ENCODE assay signal across 8 cellular contexts in genomic region chr17:43907425-43907981, GRCh38. TPM values are rescaled to one million over a fixed set of nuclear protein-coding genes. Genes with fewer than 3 reads are reported as not detected.
DNase-seq lines count a peak whose midpoint lies in the region; ATAC-seq, FAIRE-seq and TF ChIP-seq lines count a peak whose summit lies in the region.

Gene MPP2 (minus strand): TSS chr17:43907536. CDS start chr17:43904460, 3,076 bp downstream.

- H3K27me3 Mint-ChIP-seq in natural killer cell (ENCODE audit: low read depth in 2 of 2): peaks cover 11 to 33% of the 10 kb centered on the region in 2 donors

- no peak for FAIRE-seq in A549 (lab: Jason Lieb, UNC)

- POLR2A ChIA-PET in A549 (lab: Yijun Ruan, JAX): no interaction called here

- peak within 1 kb of the TSS; percentile 23 to 74; a peak in 4 of 6 replicates for H3K27ac ChIP-seq in A549
- peak within 1 kb of the TSS; percentile 62 to 85 (median 67) for H3K27ac ChIP-seq in Peyer's patch
- H3K27ac ChIP-seq in suprapubic skin: peak within 1 kb of the TSS; percentile 64

- peaks cover 0 to 22% of the 10 kb centered on the region in 2 donors for H3K27me3 ChIP-seq in Peyer's patch
- H3K27me3 ChIP-seq in suprapubic skin: peaks cover 27% of the 10 kb centered on the region

- H3K4me1 Mint-ChIP-seq in natural killer cell: peaks cover 0 to 10% of the 10 kb centered on the region in 2 donors

- H3K4me1 ChIP-seq in A549: peaks cover 24% of the 10 kb centered on the region
- peaks cover 5 to 23% (median 18%) of the 10 kb centered on the region in 4 donors for H3K4me1 ChIP-seq in Peyer's patch
- peaks cover 29% of the 10 kb centered on the region for H3K4me1 ChIP-seq in suprapubic skin

- TF ChIP-seq RAD21 in A549 (conservative IDR thresholded peaks at IDR 0.05 in 1 of 2, IDR thresholded peaks at IDR 0.05 in 1 of 2): no peak

- peak within 1 kb of the TSS in 1 of 2 donors; percentile 86 for H3K27ac Mint-ChIP-seq in natural killer cell

- ATAC-seq in A549 (peak; percentile 49 to 77), natural killer cell (peak in 2 of 3 donors; percentile 57 to 64), HG02798 (IDR thresholded peaks at IDR 0.05; ENCODE audit: poor library complexity, unreplicated experiment) (no peak)

- TF ChIP-seq POLR2A in A549 (IDR thresholded peaks at IDR 0.05; ENCODE audit: low read length) (no peak), Peyer's patch (IDR thresholded peaks at IDR 0.05) (no peak), suprapubic skin (IDR thresholded peaks at IDR 0.05) (peak in 1 of 2 donors; percentile 22)

- H3K9me3 ChIP-seq in A549: no peaks in the 10 kb centered on the region
- no peaks in the 10 kb centered on the region for H3K9me3 ChIP-seq in Peyer's patch
- H3K9me3 ChIP-seq in suprapubic skin: no peaks in the 10 kb centered on the region

- peak within 1 kb of the TSS; percentile 99 for H3K4me2 ChIP-seq in A549

- peak within 1 kb of the TSS; percentile 78 for H3K4me3 Mint-ChIP-seq in natural killer cell

- peak; percentile 71 to 80 for DNase-seq in A549 (ENCODE audit: low read depth in 1 of 2, low spot score in 1 of 2)
- peak; percentile 64 for DNase-seq in HCEC 1CT
- DNase-seq in Peyer's patch: peak; percentile 69 to 83 (median 70)
- DNase-seq in activated naive CD4-positive, alpha-beta T cell (lab: John Stamatoyannopoulos, UW): peak in 3 of 4 experiments; percentile 15 to 59 (median 31)
- peak; percentile 20 for DNase-seq in fibroblast of the conjunctiva (ENCODE audit: low read depth)
- peak; percentile 31 for DNase-seq in natural killer cell
- DNase-seq in suprapubic skin (ENCODE audit: low spot score in 2 of 2): peak; percentile 85 to 86

- 9% methylated on average over 34 of the region's 36 CpGs for WGBS in A549 (ENCODE audit: missing lambda C conversion rate)
- 1% methylated on average over 28 of the region's 36 CpGs for whole genome bisulfite sequencing in suprapubic skin

- H3K36me3 ChIP-seq in Peyer's patch (no peaks in the 10 kb centered on the region), suprapubic skin (no peaks in the 10 kb centered on the region)

- intact Hi-C loops in natural killer cell (cut with micrococcal nuclease): no loop called here

- no peak for TF ChIP-seq CTCF in A549 (IDR thresholded peaks at IDR 0.05)
- peak in 3 of 6 experiments; percentile 12 to 15 (median 15) for TF ChIP-seq CTCF in Peyer's patch (IDR thresholded peaks at IDR 0.05)
- TF ChIP-seq CTCF in natural killer cell (IDR thresholded peaks at IDR 0.05): no peak
- peak in 1 of 2 donors; percentile 17 for TF ChIP-seq CTCF in suprapubic skin (IDR thresholded peaks at IDR 0.05)

- H3K36me3 Mint-ChIP-seq in natural killer cell: no peaks in the 10 kb centered on the region

- no peaks in the 10 kb centered on the region for H3K9me3 Mint-ChIP-seq in natural killer cell

- CTCF ChIA-PET in A549 (lab: Yijun Ruan, JAX): interaction anchor here (0.6 to 25.9 kb wide), 10 partner anchors 8 to 233 kb away, joined by 3 to 412 read pairs (median 26); partner anchors contain the start of gene PPY

- TF ChIP-seq EP300 in A549 (IDR thresholded peaks at IDR 0.05): no peak
- TF ChIP-seq EP300 in suprapubic skin (IDR thresholded peaks at IDR 0.05): no peak

- H3K4me3 ChIP-seq in A549: peak within 1 kb of the TSS; percentile 46
- H3K4me3 ChIP-seq in Peyer's patch: peak within 1 kb of the TSS; percentile 36 to 67 (median 54)
- peak within 1 kb of the TSS; percentile 59 for H3K4me3 ChIP-seq in suprapubic skin

TF ChIP-seq in A549, 52 proteins besides CTCF, POLR2A, EP300 and RAD21:
- TF ChIP-seq EHF (CRISPR knock-in tag; IDR thresholded peaks at IDR 0.05) (no peak), HDAC2 (IDR thresholded peaks at IDR 0.05) (no peak), ATOH8 (CRISPR knock-in tag; IDR thresholded peaks at IDR 0.05; ENCODE audit: low read depth) (no peak), SREBF2 (IDR thresholded peaks at IDR 0.05) (no peak), HOXA7 (CRISPR knock-in tag; IDR thresholded peaks at IDR 0.05) (no peak), FOSB (CRISPR knock-in tag; IDR thresholded peaks at IDR 0.05) (no peak), GATA3 (IDR thresholded peaks at IDR 0.05; ENCODE audit: borderline replicate concordance) (no peak)

RNA-seq across cellular contexts. Expression of gene MPP2, which starts in this region (rescaled TPM):
- polyA plus RNA-seq in A549 (2011; rRNA removed) (3.8 and 4.1 TPM in 2 replicates), A549 (2017; fragmentation: RNase III; extraction: RNeasy Plus Mini Kit Qiagen cat#74134 plus additional on column Dnase treatment) (3.4 to 4.2 TPM (median 3.7 TPM) in 3 replicates)
- 7.0 and 7.5 TPM in 2 replicates for polyA plus RNA-seq in A549 (2012; cell fraction: cytosol; rRNA removed)
- 8.6 and 10.5 TPM in 2 replicates for polyA plus RNA-seq in A549 (2012; cell fraction: nucleus; rRNA removed)
- polyA minus RNA-seq in A549 (2011; rRNA and poly(A)+ RNA removed): 7.3 and 7.4 TPM in 2 replicates
- total RNA-seq in Peyer's patch (1 to 10 TPM in 2 of 4 donors, under 1 TPM in 1, not detected in 1; 0.53 to 1.3 (median 1.2) TPM), natural killer cell (1 to 10 TPM in 1 of 3 donors, under 1 TPM in 2; 0.75 to 2.0 (median 0.85) TPM), suprapubic skin (1 to 10 TPM; 2.3 to 2.7 (median 2.5) TPM)

Comparison
In these comparisons a context has a peak if more than half of its experiments do, and no peak if none do; other contexts are left out.
1. DNase-seq: peak in every context shown above with its lines; median percentile 86 in suprapubic skin; 76 in A549; 70 in Peyer's patch; 64 in HCEC 1CT; 31 in activated naive CD4-positive, alpha-beta T cell; 31 in natural killer cell; 20 in fibroblast of the conjunctiva.